ENCODE assay signal across 23 cellular contexts in the genomic region with DNA sequence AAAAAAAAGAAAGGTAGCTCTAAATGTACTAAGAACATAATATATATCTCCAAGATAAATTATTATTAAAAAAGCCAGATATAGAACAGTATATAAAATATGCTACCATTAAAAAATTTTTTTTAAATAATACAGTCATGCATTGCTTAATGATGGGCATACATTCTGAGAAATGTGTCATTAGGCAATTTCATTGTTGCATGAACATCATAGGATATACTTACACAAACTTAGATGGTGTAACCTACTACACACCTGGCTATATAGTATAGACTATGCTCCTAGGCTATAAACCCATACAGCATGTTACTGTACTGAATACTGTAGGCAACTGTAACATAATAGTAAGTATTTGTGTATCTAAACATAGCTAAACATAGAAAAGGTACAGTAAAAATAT. TPM values are rescaled to one million over a fixed set of nuclear protein-coding genes. Genes with fewer than 3 reads are reported as not detected.
"Had no signal": no experiment of that assay in that cellular context is flagged by ENCODE, and none has a peak within 500 bp of the region (broad histone marks: within the 10 kb centered on the region; RNA-seq: fewer than 3 reads in every experiment).

No MANE protein-coding gene starts in this region.

- H3K4me3 ChIP-seq: esophagus squamous epithelium, lung, mucosa of descending colon, ovary, right atrium auricular region, sigmoid colon, skin epidermis, suprapubic skin, thyroid gland had no signal

- H3K4me3 Mint-ChIP-seq: dendritic cell treated with granulocyte-macrophage colony-stimulating factor and Interleukin-4, amounts not matched to agents 40 ng/mL and 50 ng/mL, for 4 days; effector memory CD8-positive, alpha-beta T cell; naive thymus-derived CD8-positive, alpha-beta T cell; neural crest cell; type B pancreatic cell had no signal

- H3K9me3 Mint-ChIP-seq: effector memory CD8-positive, alpha-beta T cell had no signal

- H3K27ac ChIP-seq: suprapubic skin had no signal

- H3K36me3 ChIP-seq: esophagus squamous epithelium, ovary, right atrium auricular region, sigmoid colon, suprapubic skin, thyroid gland had no signal

- H3K27ac Mint-ChIP-seq: dendritic cell treated with granulocyte-macrophage colony-stimulating factor and Interleukin-4, amounts not matched to agents 40 ng/mL and 50 ng/mL, for 4 days; effector memory CD8-positive, alpha-beta T cell; naive thymus-derived CD8-positive, alpha-beta T cell had no signal

- H3K27me3 Mint-ChIP-seq: type B pancreatic cell had no signal

- H3K4me1 Mint-ChIP-seq: naive thymus-derived CD8-positive, alpha-beta T cell had no signal

- DNase-seq: effector memory CD8-positive, alpha-beta T cell; esophagus squamous epithelium; foreskin melanocyte; head of caudate nucleus; hippocampal formation; left colon; left ventricle myocardium superior; mesendoderm; mucosa of descending colon; naive thymus-derived CD8-positive, alpha-beta T cell; ovary; sigmoid colon; stimulated activated CD4-positive, alpha-beta T cell treated with anti-CD3 and anti-CD28 coated beads, Interleukin-2, amount 100 ng/mL, for 24 hours; stimulated activated CD4-positive, alpha-beta T cell treated with anti-CD3 and anti-CD28 coated beads, Interleukin-4, amount 100 ng/mL, for 4 hours; stimulated activated naive CD4-positive, alpha-beta T cell; thyroid gland had no signal

- ATAC-seq: effector memory CD8-positive, alpha-beta T cell; left colon; left ventricle myocardium superior; mucosa of descending colon; naive thymus-derived CD8-positive, alpha-beta T cell had no signal

- H3K27me3 ChIP-seq: esophagus squamous epithelium, ovary, right atrium auricular region, sigmoid colon, suprapubic skin, thyroid gland had no signal

- H3K9me3 ChIP-seq: esophagus squamous epithelium, mucosa of descending colon, ovary, right atrium auricular region, sigmoid colon, suprapubic skin, thyroid gland had no signal

RNA-seq across cellular contexts. Expression of gene MATN3, which starts 57.3 kb away (rescaled TPM):
- total RNA-seq: naive thymus-derived CD8-positive, alpha-beta T cell; right atrium auricular region had no signal
- polyA plus RNA-seq: naive thymus-derived CD8-positive, alpha-beta T cell had no signal
